ENCODE assay signal across 14 cellular contexts in genomic region chr21:28867401-28867800, GRCh38.
"Had no signal": no experiment of that assay in that cellular context is flagged by ENCODE, and none has a peak within 500 bp of the region (broad histone marks: within the 10 kb centered on the region; RNA-seq: fewer than 3 reads in every experiment).

No MANE protein-coding gene starts in this region.

- ATAC-seq: heart left ventricle; natural killer cell treated with Interleukin-12 subunit alpha and Interleukin-12 subunit beta and Interleukin-15 and Interleukin-18, amount 100 ng/mL, for 72 hours; psoas muscle; right lobe of liver; SK-N-SH treated with all-trans-retinoic acid at 6 μM for 48 hours; WTC11 had no signal

- H3K4me1 Mint-ChIP-seq: activated naive CD4-positive, alpha-beta T cell treated with anti-CD3 and anti-CD28 coated beads, Interleukin-2, amount 50 U/mL, for 24 hours; WTC11 had no signal

- H3K4me3 Mint-ChIP-seq: activated CD4-positive, alpha-beta T cell treated with anti-CD3 and anti-CD28 coated beads, Interleukin-2, amount 10 ng/mL, durations not matched to agents 24 days and 14 days; activated naive CD4-positive, alpha-beta T cell treated with anti-CD3 and anti-CD28 coated beads, Interleukin-2, amount 50 U/mL, for 24 hours; natural killer cell treated with Interleukin-12 subunit alpha and Interleukin-12 subunit beta and Interleukin-15 and Interleukin-18, amount 100 ng/mL, for 72 hours; WTC11 had no signal

- DNase-seq: activated CD4-positive, alpha-beta T cell treated with anti-CD3 and anti-CD28 coated beads, Interleukin-2, amount 10 ng/mL, durations not matched to agents 24 days and 14 days; activated CD8-positive, alpha-beta memory T cell treated with anti-CD3 and anti-CD28 coated beads for 24 hours; effector CD8-positive, alpha-beta T cell; heart left ventricle; psoas muscle; right lobe of liver; stimulated activated CD4-positive, alpha-beta T cell treated with anti-CD3 and anti-CD28 coated beads, Interleukin-2, amount 100 ng/mL, for 24 hours; stimulated activated naive CD4-positive, alpha-beta T cell; trophoblast cell had no signal

- H3K9me3 Mint-ChIP-seq: activated CD4-positive, alpha-beta T cell treated with anti-CD3 and anti-CD28 coated beads, Interleukin-2, amount 10 ng/mL, durations not matched to agents 24 days and 14 days; activated naive CD4-positive, alpha-beta T cell treated with anti-CD3 and anti-CD28 coated beads, Interleukin-2, amount 50 U/mL, for 24 hours; natural killer cell treated with Interleukin-12 subunit alpha and Interleukin-12 subunit beta and Interleukin-15 and Interleukin-18, amount 100 ng/mL, for 72 hours; WTC11 had no signal

- H3K4me3 ChIP-seq: coronary artery, heart left ventricle, psoas muscle, right lobe of liver had no signal

- H3K9me3 ChIP-seq: heart left ventricle, psoas muscle, right lobe of liver had no signal

- H3K27ac ChIP-seq: coronary artery, heart left ventricle, psoas muscle, right lobe of liver had no signal

- H3K36me3 ChIP-seq: right lobe of liver had no signal

- H3K27me3 ChIP-seq: heart left ventricle, right lobe of liver had no signal

- H3K27ac Mint-ChIP-seq: activated CD4-positive, alpha-beta T cell treated with anti-CD3 and anti-CD28 coated beads, Interleukin-2, amount 10 ng/mL, durations not matched to agents 24 days and 14 days; activated naive CD4-positive, alpha-beta T cell treated with anti-CD3 and anti-CD28 coated beads, Interleukin-2, amount 50 U/mL, for 24 hours; natural killer cell treated with Interleukin-12 subunit alpha and Interleukin-12 subunit beta and Interleukin-15 and Interleukin-18, amount 100 ng/mL, for 72 hours; WTC11 had no signal

- H3K27me3 Mint-ChIP-seq: activated CD4-positive, alpha-beta T cell treated with anti-CD3 and anti-CD28 coated beads, Interleukin-2, amount 10 ng/mL, durations not matched to agents 24 days and 14 days; activated naive CD4-positive, alpha-beta T cell treated with anti-CD3 and anti-CD28 coated beads, Interleukin-2, amount 50 U/mL, for 24 hours; natural killer cell treated with Interleukin-12 subunit alpha and Interleukin-12 subunit beta and Interleukin-15 and Interleukin-18, amount 100 ng/mL, for 72 hours had no signal

- H3K4me1 ChIP-seq: psoas muscle had no signal
